ENCODE assay signal across 2 cellular contexts in genomic region chr20:49904440-49905214, GRCh38.
A peak's percentile ranks its signal among the peaks of the same experiment; 100 is the strongest.
TF ChIP-seq lines count a peak whose summit lies in the region.

No MANE protein-coding gene starts in this region.

TF ChIP-seq in GM12891, 5 proteins besides CTCF, POLR2A, EP300 and RAD21:
- peak; percentile 37; the same call in 1 of the 2 replicates for TF ChIP-seq POLR2AphosphoS5 (IDR thresholded peaks at IDR 0.05; ENCODE audit: low read depth, low read length)
- TF ChIP-seq SPI1 (IDR thresholded peaks at IDR 0.05; ENCODE audit: low read depth, low read length) = no peak
- no peak for TF ChIP-seq PAX5 (IDR thresholded peaks at IDR 0.05; ENCODE audit: insufficient read depth, low read length, severe bottlenecking)
- no peak for TF ChIP-seq TAF1 (IDR thresholded peaks at IDR 0.05; ENCODE audit: low read depth, low read length)
- TF ChIP-seq POU2F2 (IDR thresholded peaks at IDR 0.05; ENCODE audit: low read depth, low read length) = no peak

TF ChIP-seq in HepG2, 621 proteins besides CTCF, POLR2A, EP300 and RAD21 (continues in another document):
- no peak for TF ChIP-seq ZSCAN9 (CRISPR knock-in tag; IDR thresholded peaks at IDR 0.05; ENCODE audit: borderline replicate concordance)
- peak; percentile 86 for TF ChIP-seq HNF4G (IDR thresholded peaks at IDR 0.05; ENCODE audit: borderline replicate concordance, low read depth, low read length)
- peak; percentile 35; the same call in 1 of the 2 replicates for TF ChIP-seq HNF4G (CRISPR knock-in tag; IDR thresholded peaks at IDR 0.05; ENCODE audit: borderline replicate concordance, low read depth)
- TF ChIP-seq ZNF235 (CRISPR knock-in tag; IDR thresholded peaks at IDR 0.05; ENCODE audit: borderline replicate concordance) = no peak
- no peak for TF ChIP-seq ZNF264 (CRISPR knock-in tag; IDR thresholded peaks at IDR 0.05)
- no peak for TF ChIP-seq ZNF574 (CRISPR knock-in tag; IDR thresholded peaks at IDR 0.05)
- TF ChIP-seq SAP130 (CRISPR knock-in tag; IDR thresholded peaks at IDR 0.05; ENCODE audit: low read depth) = peak; percentile 56
- peak; percentile 74 for TF ChIP-seq ZNF687 (CRISPR knock-in tag; IDR thresholded peaks at IDR 0.05)
- TF ChIP-seq MIER2 (CRISPR knock-in tag; IDR thresholded peaks at IDR 0.05) = no peak
- peak; percentile 84 for TF ChIP-seq HNF4A (CRISPR knock-in tag; IDR thresholded peaks at IDR 0.05)
- TF ChIP-seq NR1H2 (CRISPR knock-in tag; IDR thresholded peaks at IDR 0.05; ENCODE audit: borderline replicate concordance, low read depth) = no peak
- TF ChIP-seq MAZ (IDR thresholded peaks at IDR 0.05; ENCODE audit: borderline replicate concordance, low read depth, low read length) = no peak
- TF ChIP-seq MAZ (CRISPR knock-in tag; IDR thresholded peaks at IDR 0.05; ENCODE audit: low read depth) = no peak
- TF ChIP-seq PRDM4 (CRISPR knock-in tag; IDR thresholded peaks at IDR 0.05; ENCODE audit: borderline replicate concordance) = no peak
- peak; percentile 95 for TF ChIP-seq SALL1 (CRISPR knock-in tag; IDR thresholded peaks at IDR 0.05)
- TF ChIP-seq ZNF543 (CRISPR knock-in tag; IDR thresholded peaks at IDR 0.05) = no peak
- no peak for TF ChIP-seq SOX6 (IDR thresholded peaks at IDR 0.05)
- 0 out of 2 replicates have a peak, but pooled peaks have one; percentile 27 for TF ChIP-seq SOX6 (CRISPR knock-in tag; IDR thresholded peaks at IDR 0.05)
- TF ChIP-seq NR2F1 (CRISPR knock-in tag; IDR thresholded peaks at IDR 0.05) = peak in 1 of 2 experiments; percentile 63; a peak in 1 of 4 replicates
- TF ChIP-seq RBM22 (optimal IDR thresholded peaks at IDR 0.05; ENCODE audit: low read length) = peak; percentile 36
- no peak for TF ChIP-seq SRSF4 (IDR thresholded peaks at IDR 0.05; ENCODE audit: low read depth, low read length, poor library complexity, severe bottlenecking)
- TF ChIP-seq PHB2 (IDR thresholded peaks at IDR 0.05; ENCODE audit: partially characterized antibody) = no peak
- no peak for TF ChIP-seq EED (CRISPR knock-in tag; IDR thresholded peaks at IDR 0.05)
- TF ChIP-seq ZNF550 (CRISPR knock-in tag; IDR thresholded peaks at IDR 0.05; ENCODE audit: borderline replicate concordance) = no peak
- 0 out of 2 replicates have a peak, but pooled peaks have one; percentile 3 for TF ChIP-seq ZNF710 (CRISPR knock-in tag; IDR thresholded peaks at IDR 0.05; ENCODE audit: borderline replicate concordance)
- no peak for TF ChIP-seq KDM6A (CRISPR knock-in tag; IDR thresholded peaks at IDR 0.05; ENCODE audit: low read depth)
- peak; percentile 22; the same call in 1 of the 2 replicates for TF ChIP-seq ZFX (CRISPR knock-in tag; IDR thresholded peaks at IDR 0.05; ENCODE audit: low read depth)
- no peak for TF ChIP-seq ZNF30 (CRISPR knock-in tag; IDR thresholded peaks at IDR 0.05)
- TF ChIP-seq RARA (CRISPR knock-in tag; IDR thresholded peaks at IDR 0.05) = peak; percentile 54; the same call in 1 of the 2 replicates
- TF ChIP-seq GABPB1 (CRISPR knock-in tag; IDR thresholded peaks at IDR 0.05) = 0 out of 2 replicates have a peak, but pooled peaks have one; percentile 16
- 0 out of 2 replicates have a peak, but pooled peaks have one; percentile 24 for TF ChIP-seq ELF3 (CRISPR knock-in tag; IDR thresholded peaks at IDR 0.05)
- TF ChIP-seq ZNF282 (IDR thresholded peaks at IDR 0.05; ENCODE audit: partially characterized antibody) = no peak
- TF ChIP-seq ZNF562 (CRISPR knock-in tag; IDR thresholded peaks at IDR 0.05; ENCODE audit: borderline replicate concordance) = no peak
- no peak for TF ChIP-seq RAD51 (IDR thresholded peaks at IDR 0.05; ENCODE audit: borderline replicate concordance)
- TF ChIP-seq MYC (CRISPR knock-in tag; IDR thresholded peaks at IDR 0.05; ENCODE audit: borderline replicate concordance) = no peak
- TF ChIP-seq ZNF224 (CRISPR knock-in tag; IDR thresholded peaks at IDR 0.05) = no peak
- TF ChIP-seq BCL3 (CRISPR knock-in tag; IDR thresholded peaks at IDR 0.05) = 0 out of 2 replicates have a peak, but pooled peaks have one; percentile 35
- TF ChIP-seq CREBL2 (CRISPR knock-in tag; IDR thresholded peaks at IDR 0.05; ENCODE audit: borderline replicate concordance) = no peak
- TF ChIP-seq RXRA (CRISPR knock-in tag; IDR thresholded peaks at IDR 0.05) = no peak
- TF ChIP-seq SP4 (CRISPR knock-in tag; IDR thresholded peaks at IDR 0.05) = 0 out of 2 replicates have a peak, but pooled peaks have one; percentile 52
- TF ChIP-seq ESRRA (CRISPR knock-in tag; IDR thresholded peaks at IDR 0.05; ENCODE audit: low read depth) = peak; percentile 66; the same call in 1 of the 2 replicates
- TF ChIP-seq NR2F6 (IDR thresholded peaks at IDR 0.05) = peak; percentile 64
- TF ChIP-seq NR2F6 (CRISPR knock-in tag; IDR thresholded peaks at IDR 0.05) = peak; percentile 83; the same call in 1 of the 2 replicates
- TF ChIP-seq PATZ1 (CRISPR knock-in tag; IDR thresholded peaks at IDR 0.05) = peak; percentile 71; the same call in 1 of the 2 replicates
- TF ChIP-seq NCOR1 (IDR thresholded peaks at IDR 0.05; ENCODE audit: borderline replicate concordance, low read length) = 0 out of 2 replicates have a peak, but pooled peaks have one; percentile 28
- TF ChIP-seq TFDP2 (CRISPR knock-in tag; IDR thresholded peaks at IDR 0.05) = peak; percentile 40; the same call in 1 of the 2 replicates
- no peak for TF ChIP-seq MAF1 (CRISPR knock-in tag; IDR thresholded peaks at IDR 0.05; ENCODE audit: borderline replicate concordance)
- TF ChIP-seq MEF2D (CRISPR knock-in tag; IDR thresholded peaks at IDR 0.05) = no peak; the same call in 1 of the 2 replicates
- TF ChIP-seq MAFF (IDR thresholded peaks at IDR 0.05; ENCODE audit: low read depth, low read length) = no peak
- TF ChIP-seq NR2F2 (IDR thresholded peaks at IDR 0.05; ENCODE audit: borderline replicate concordance, low read depth) = peak; percentile 77
